1 cellular context compared by ENCODE assay signal in the genomic region with DNA sequence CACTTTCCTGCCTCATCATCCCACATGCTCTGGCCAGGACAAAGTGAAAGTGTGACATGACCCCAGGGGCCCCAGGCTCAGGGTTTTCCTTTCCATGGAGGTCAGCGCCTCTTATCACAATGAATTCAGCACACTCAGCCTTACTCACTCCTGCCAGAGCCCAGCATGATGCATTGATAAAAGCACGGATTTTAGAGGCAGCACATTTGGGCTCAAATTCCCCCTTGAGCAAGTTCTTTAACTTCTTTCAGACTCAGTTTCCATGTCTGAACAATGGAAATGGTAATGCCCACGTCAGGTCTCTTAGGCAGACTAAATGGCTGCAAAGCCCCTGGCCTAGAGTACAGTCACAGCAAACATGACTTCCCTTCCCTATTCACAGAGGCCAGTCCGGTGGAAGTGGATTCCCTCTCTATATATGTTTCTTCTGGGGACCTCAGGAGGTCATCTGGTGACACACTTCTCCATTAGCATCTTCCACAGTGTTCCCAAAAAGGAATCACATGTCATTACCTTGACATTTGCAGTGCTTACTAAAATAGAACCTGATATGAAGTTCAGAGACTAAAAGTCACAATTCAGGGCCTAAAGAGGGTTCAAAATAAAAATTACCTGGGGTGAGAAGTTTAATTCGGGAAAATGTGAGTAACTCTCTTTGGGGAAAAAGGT.
TF ChIP-seq lines count a peak whose summit lies in the region.

No MANE protein-coding gene starts in this region.

TF ChIP-seq in IMR-90, 13 proteins besides CTCF, POLR2A, EP300 and RAD21 (continued from another document):
- TF ChIP-seq, protein P1, sequence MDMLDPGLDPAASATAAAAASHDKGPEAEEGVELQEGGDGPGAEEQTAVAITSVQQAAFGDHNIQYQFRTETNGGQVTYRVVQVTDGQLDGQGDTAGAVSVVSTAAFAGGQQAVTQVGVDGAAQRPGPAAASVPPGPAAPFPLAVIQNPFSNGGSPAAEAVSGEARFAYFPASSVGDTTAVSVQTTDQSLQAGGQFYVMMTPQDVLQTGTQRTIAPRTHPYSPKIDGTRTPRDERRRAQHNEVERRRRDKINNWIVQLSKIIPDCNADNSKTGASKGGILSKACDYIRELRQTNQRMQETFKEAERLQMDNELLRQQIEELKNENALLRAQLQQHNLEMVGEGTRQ (IDR thresholded peaks at IDR 0.05; ENCODE audit: low read depth, low read length): no peak
- TF ChIP-seq MAZ (IDR thresholded peaks at IDR 0.05; ENCODE audit: borderline replicate concordance, low read depth, low read length) (no peak), NFE2L2 (IDR thresholded peaks at IDR 0.05; ENCODE audit: low read depth, low read length) (no peak), MXI1 (IDR thresholded peaks at IDR 0.05; ENCODE audit: borderline replicate concordance, low read depth, low read length) (no peak), SMC3 (IDR thresholded peaks at IDR 0.05; ENCODE audit: low read depth, low read length) (no peak), BHLHE40 (IDR thresholded peaks at IDR 0.05; ENCODE audit: low read depth, low read length) (no peak)
- TF ChIP-seq, protein P2, sequence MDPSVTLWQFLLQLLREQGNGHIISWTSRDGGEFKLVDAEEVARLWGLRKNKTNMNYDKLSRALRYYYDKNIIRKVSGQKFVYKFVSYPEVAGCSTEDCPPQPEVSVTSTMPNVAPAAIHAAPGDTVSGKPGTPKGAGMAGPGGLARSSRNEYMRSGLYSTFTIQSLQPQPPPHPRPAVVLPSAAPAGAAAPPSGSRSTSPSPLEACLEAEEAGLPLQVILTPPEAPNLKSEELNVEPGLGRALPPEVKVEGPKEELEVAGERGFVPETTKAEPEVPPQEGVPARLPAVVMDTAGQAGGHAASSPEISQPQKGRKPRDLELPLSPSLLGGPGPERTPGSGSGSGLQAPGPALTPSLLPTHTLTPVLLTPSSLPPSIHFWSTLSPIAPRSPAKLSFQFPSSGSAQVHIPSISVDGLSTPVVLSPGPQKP (IDR thresholded peaks at IDR 0.05; ENCODE audit: borderline replicate concordance, low read depth, low read length): no peak
TF ChIP-seq in IMR-90: peak in this region for 0.
